17 cellular contexts compared by ENCODE assay signal in genomic region chr1:184409011-184409410, GRCh38. TPM values are rescaled to one million over a fixed set of nuclear protein-coding genes. Genes with fewer than 3 reads are reported as not detected.
DNase-seq lines count a peak whose midpoint lies in the region; ATAC-seq, FAIRE-seq and TF ChIP-seq lines count a peak whose summit lies in the region.
"Had no signal": no experiment of that assay in that cellular context is flagged by ENCODE, and none has a peak within 500 bp of the region (broad histone marks: within the 10 kb centered on the region; RNA-seq: fewer than 3 reads in every experiment).

No MANE protein-coding gene starts in this region.

- H2AFZ ChIP-seq in astrocyte (ENCODE audit: low read depth, low read length), result no peak overlapping the region
- no peak overlapping the region for H2AFZ ChIP-seq in hepatocyte

- H3K4me1 Mint-ChIP-seq in astrocyte (ENCODE audit: low read depth, unreplicated experiment), result peaks cover 16% of the 10 kb centered on the region
- no peaks in the 10 kb centered on the region for H3K4me1 Mint-ChIP-seq in activated naive CD4-positive, alpha-beta T cell treated with anti-CD3 and anti-CD28 coated beads, Interleukin-2, amount 10 ng/mL, durations not matched to agents 7 days and 5 days
- H3K4me1 Mint-ChIP-seq: B cell had no signal

- H3K4me3 ChIP-seq in astrocyte (ENCODE audit: insufficient read depth, low read depth, low read length), result no peak overlapping the region
- H3K4me3 ChIP-seq in hepatocyte, result no peak overlapping the region
- H3K4me3 ChIP-seq: colonic mucosa, sigmoid colon, uterus had no signal

- peak overlapping the region; percentile 20 for H3K4me2 ChIP-seq in astrocyte (ENCODE audit: low read length)
- peak overlapping the region; percentile 15 for H3K4me2 ChIP-seq in hepatocyte

- CTCF ChIA-PET in activated naive CD4-positive, alpha-beta T cell treated with anti-CD3 and anti-CD28 coated beads, Interleukin-2, amount 10 ng/mL, durations not matched to agents 7 days and 5 days (lab: Charles Lee), result no interaction called here

- FAIRE-seq in GM12892 (lab: Jason Lieb, UNC), result peak; percentile 83
- no peak for FAIRE-seq in astrocyte (lab: Jason Lieb, UNC)

- H3K27me3 ChIP-seq in astrocyte (ENCODE audit: insufficient read depth, low read length) (no peaks in the 10 kb centered on the region), hepatocyte (no peaks in the 10 kb centered on the region)
- H3K27me3 ChIP-seq: colonic mucosa, sigmoid colon, uterus had no signal

- DNase-seq in GM12892 (ENCODE audit: insufficient read length) (no peak), astrocyte (ENCODE audit: low read depth) (peak; percentile 26), hepatocyte (ENCODE audit: low spot score) (no peak), sciatic nerve (ENCODE audit: low spot score) (no peak), AML-193 (lab: John Stamatoyannopoulos, UW) (no peak), NCI-H2171 treated with DMSO at 0.1 percent for 48 hours (lab: John Stamatoyannopoulos, UW) (no peak)
- no peak for DNase-seq in activated naive CD4-positive, alpha-beta T cell treated with anti-CD3 and anti-CD28 coated beads, Interleukin-2, amount 10 ng/mL, durations not matched to agents 7 days and 5 days
- DNase-seq: activated CD4-positive, alpha-beta T cell treated with anti-CD3 and anti-CD28 coated beads, Interleukin-2, amount 50 U/mL, for 1 hour; activated T-cell treated with anti-CD3 and anti-CD28 coated beads, Interleukin-2, amount 50 U/mL, for 24 hours; colonic mucosa; erythroblast; NCI-H1105 treated with DMSO at 0.1 percent for 48 hours; sigmoid colon; stimulated activated CD4-positive, alpha-beta T cell treated with anti-CD3 and anti-CD28 coated beads, Interleukin-4, amount 100 ng/mL, for 4 hours; uterus had no signal

- H3K27me3 Mint-ChIP-seq in astrocyte (ENCODE audit: low read depth, unreplicated experiment), result no peaks in the 10 kb centered on the region
- no peaks in the 10 kb centered on the region for H3K27me3 Mint-ChIP-seq in activated naive CD4-positive, alpha-beta T cell treated with anti-CD3 and anti-CD28 coated beads, Interleukin-2, amount 10 ng/mL, durations not matched to agents 7 days and 5 days
- H3K27me3 Mint-ChIP-seq: B cell had no signal

- no peak overlapping the region for H3K9ac ChIP-seq in astrocyte (ENCODE audit: low read length)

- H3K9me3 ChIP-seq in astrocyte (ENCODE audit: insufficient read depth, low read depth, low read length), result no peaks in the 10 kb centered on the region
- no peaks in the 10 kb centered on the region for H3K9me3 ChIP-seq in hepatocyte (ENCODE audit: low read depth)
- H3K9me3 ChIP-seq: colonic mucosa, sigmoid colon, uterus had no signal

- no peak for TF ChIP-seq POLR2A in GM12892 (IDR thresholded peaks at IDR 0.05; ENCODE audit: low read depth, low read length)

- 60% methylated on average over 3 of the region's 3 CpGs for WGBS in hepatocyte (ENCODE audit: low lambda C conversion rate, missing lambda C conversion rate)

- H3K27ac Mint-ChIP-seq in astrocyte (ENCODE audit: unreplicated experiment), result no peak overlapping the region
- no peak overlapping the region for H3K27ac Mint-ChIP-seq in activated naive CD4-positive, alpha-beta T cell treated with anti-CD3 and anti-CD28 coated beads, Interleukin-2, amount 10 ng/mL, durations not matched to agents 7 days and 5 days
- H3K27ac Mint-ChIP-seq: activated T-cell treated with anti-CD3 and anti-CD28 coated beads, Interleukin-2, amount 50 U/mL, for 24 hours; B cell had no signal

- H3K4me3 Mint-ChIP-seq in astrocyte (ENCODE audit: unreplicated experiment), result no peak overlapping the region
- H3K4me3 Mint-ChIP-seq in activated naive CD4-positive, alpha-beta T cell treated with anti-CD3 and anti-CD28 coated beads, Interleukin-2, amount 10 ng/mL, durations not matched to agents 7 days and 5 days, result no peak overlapping the region
- H3K4me3 Mint-ChIP-seq: activated T-cell treated with anti-CD3 and anti-CD28 coated beads, Interleukin-2, amount 50 U/mL, for 24 hours; B cell had no signal

- H3K36me3 ChIP-seq in astrocyte (ENCODE audit: insufficient read depth, low read length), result no peaks in the 10 kb centered on the region
- H3K36me3 ChIP-seq in hepatocyte (replicated peaks; ENCODE audit: insufficient read depth, low read depth), result no peaks in the 10 kb centered on the region
- H3K36me3 ChIP-seq: colonic mucosa, sigmoid colon, uterus had no signal

- ATAC-seq in sciatic nerve (peak; percentile 44), HG03342 (IDR thresholded peaks at IDR 0.05; ENCODE audit: unreplicated experiment) (no peak)

- TF ChIP-seq CTCF in astrocyte (IDR thresholded peaks at IDR 0.05; ENCODE audit: insufficient read depth, low read depth, low read length), result no peak
- TF ChIP-seq CTCF in hepatocyte (IDR thresholded peaks at IDR 0.05; ENCODE audit: poor library complexity), result no peak

- H3K9me2 ChIP-seq in hepatocyte (replicated peaks; ENCODE audit: insufficient read depth), result no peaks in the 10 kb centered on the region

- H3K4me1 ChIP-seq in astrocyte (ENCODE audit: insufficient read depth, low read length), result peaks cover 3% of the 10 kb centered on the region
- peaks cover 18% of the 10 kb centered on the region for H3K4me1 ChIP-seq in hepatocyte (ENCODE audit: insufficient read depth)
- H3K4me1 ChIP-seq: colonic mucosa had no signal

- H4K20me1 ChIP-seq in astrocyte (ENCODE audit: insufficient read depth, low read length), result peaks cover 8% of the 10 kb centered on the region
- peaks cover 3% of the 10 kb centered on the region for H4K20me1 ChIP-seq in hepatocyte (ENCODE audit: insufficient read depth, poor library complexity, severe bottlenecking)

- no peak overlapping the region for H3K27ac ChIP-seq in astrocyte (ENCODE audit: low read depth, low read length)
- H3K27ac ChIP-seq in hepatocyte, result no peak overlapping the region
- H3K27ac ChIP-seq: colonic mucosa had no signal

- H3K36me3 Mint-ChIP-seq in astrocyte (ENCODE audit: low read depth, unreplicated experiment), result no peaks in the 10 kb centered on the region
- no peaks in the 10 kb centered on the region for H3K36me3 Mint-ChIP-seq in activated naive CD4-positive, alpha-beta T cell treated with anti-CD3 and anti-CD28 coated beads, Interleukin-2, amount 10 ng/mL, durations not matched to agents 7 days and 5 days

- no peaks in the 10 kb centered on the region for H3K9me3 Mint-ChIP-seq in astrocyte (ENCODE audit: unreplicated experiment)
- H3K9me3 Mint-ChIP-seq in activated naive CD4-positive, alpha-beta T cell treated with anti-CD3 and anti-CD28 coated beads, Interleukin-2, amount 10 ng/mL, durations not matched to agents 7 days and 5 days, result no peaks in the 10 kb centered on the region
- H3K9me3 Mint-ChIP-seq: activated T-cell treated with anti-CD3 and anti-CD28 coated beads, Interleukin-2, amount 50 U/mL, for 24 hours had no signal

- H3K79me2 ChIP-seq in astrocyte (ENCODE audit: insufficient read depth, low read length) (no peaks in the 10 kb centered on the region), hepatocyte (peaks cover 44% of the 10 kb centered on the region)

- intact Hi-C loops in sciatic nerve (cut with DNase I), result loop anchor here (5.0 kb wide), 1 partner anchor 1567 kb away; no protein-coding TSS in a partner anchor

RNA-seq across cellular contexts. Expression of gene C1orf21, which starts 22.2 kb away (rescaled TPM):
- polyA plus RNA-seq in GM12892 (2012; ENCODE audit: missing spikeins), result 2.7 TPM
- 11.1 and 15.1 TPM in 2 replicates for total RNA-seq in astrocyte
- total RNA-seq in hepatocyte, result 37.9 and 47.0 TPM in 2 replicates
- 26.9 and 29.7 TPM in 2 replicates for polyA plus RNA-seq in hepatocyte
- 81.0 TPM for total RNA-seq in sciatic nerve
